ENCODE assay signal across 8 cellular contexts in the genomic region with DNA sequence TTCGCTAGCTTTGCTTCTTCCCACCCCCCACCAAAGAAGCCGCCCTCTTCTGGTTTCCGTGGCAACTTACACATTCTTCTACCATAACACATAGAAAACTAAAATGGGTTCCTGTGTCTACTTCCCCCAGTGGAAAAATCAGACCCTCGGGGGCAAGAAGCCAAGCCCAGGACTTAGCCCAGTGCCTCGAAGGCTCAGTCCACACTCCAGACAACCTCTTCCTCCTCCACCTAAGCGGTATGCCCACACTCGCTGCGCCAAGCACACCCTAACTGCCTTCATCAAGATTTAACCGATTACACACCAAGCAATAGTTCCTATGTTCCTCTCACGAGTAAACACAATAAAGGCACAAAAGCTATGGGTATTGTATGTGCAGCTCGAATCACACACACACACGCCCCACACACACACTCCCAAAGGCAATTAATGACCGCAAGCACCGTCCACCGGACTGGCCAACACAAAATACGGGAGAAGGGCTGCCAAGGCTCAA. TPM values are rescaled to one million over a fixed set of nuclear protein-coding genes. Genes with fewer than 3 reads are reported as not detected.
A peak's percentile ranks its signal among the peaks of the same experiment; 100 is the strongest.
DNase-seq lines count a peak whose midpoint lies in the region; ATAC-seq and TF ChIP-seq lines count a peak whose summit lies in the region.

No MANE protein-coding gene starts in this region.

- peak; percentile 39 for TF ChIP-seq CTCF in GM06990 (IDR thresholded peaks at IDR 0.05; ENCODE audit: insufficient read depth, low read length, poor library complexity, severe bottlenecking)
- TF ChIP-seq CTCF in foreskin keratinocyte (conservative IDR thresholded peaks at IDR 0.05): peak; percentile 23

- H3K23ac ChIP-seq in neuronal stem cell (ENCODE audit: low read depth, low read length, poor library complexity): no peak overlapping the region

- H3K18ac ChIP-seq in neuronal stem cell (ENCODE audit: low read length): no peak overlapping the region

- H3K9ac ChIP-seq in neuronal stem cell (ENCODE audit: low read depth, low read length, poor library complexity): peak overlapping the region; percentile 90

- no CpG with 5 or more reads among the region's 16 CpGs for WGBS in neuronal stem cell (ENCODE audit: extremely low coverage in 2 of 2, insufficient read length in 2 of 2, insufficient replicate concordance in 1 of 2), 2 donors
- WGBS in thymus: under 1% methylated on average over 16 of the region's 16 CpGs

- peak overlapping the region; percentile 53 for H2BK5ac ChIP-seq in neuronal stem cell (ENCODE audit: low read length)

- peak overlapping the region; percentile 86 for H3K14ac ChIP-seq in neuronal stem cell (ENCODE audit: low read length)

- DNase-seq in GM06990 (ENCODE audit: extremely low read depth, insufficient read length) (peak; percentile 31), RPMI7951 (ENCODE audit: low read depth) (peak; percentile 67), foreskin keratinocyte (peak; percentile 19 to 54), neuronal stem cell (ENCODE audit: low spot score) (peak; percentile 24)
- DNase-seq in activated naive CD4-positive, alpha-beta T cell (lab: John Stamatoyannopoulos, UW): peak in 3 of 4 experiments; percentile 7 to 37 (median 27)

- H3K27ac ChIP-seq in foreskin keratinocyte: peak overlapping the region; percentile 56
- peak overlapping the region; percentile 45 for H3K27ac ChIP-seq in neuronal stem cell (replicated peaks; ENCODE audit: low read length)
- H3K27ac ChIP-seq in thymus (ENCODE audit: low read depth): peak overlapping the region; percentile 96

- no peak overlapping the region for H4K8ac ChIP-seq in neuronal stem cell (ENCODE audit: low read depth, low read length)

- H3K36me3 ChIP-seq in GM06990 (ENCODE audit: control insufficient read depth, insufficient read depth, low read length) (peaks cover under 1% of the 10 kb centered on the region), neuronal stem cell (replicated peaks in 1 of 2; ENCODE audit: control insufficient read depth in 2 of 2, insufficient read depth in 2 of 2, low read length in 2 of 2) (peaks cover 0 to 22% of the 10 kb centered on the region in 2 donors), thymus (ENCODE audit: control insufficient read depth, insufficient read depth) (no peaks in the 10 kb centered on the region)

- no peak overlapping the region for H2BK12ac ChIP-seq in neuronal stem cell (ENCODE audit: low read length)

- H3K4me3 ChIP-seq in GM06990 (replicated peaks; ENCODE audit: low read depth, low read length) (peak overlapping the region; percentile 98), neuronal stem cell (ENCODE audit: low read length in 2 of 2) (peak overlapping the region; percentile 88 to 89), thymus (ENCODE audit: low read length) (peak overlapping the region; percentile 85)

- peak; percentile 37 for ATAC-seq in HG02981 (IDR thresholded peaks at IDR 0.05; ENCODE audit: unreplicated experiment)
- ATAC-seq in foreskin keratinocyte: peak; percentile 52
- ATAC-seq in HG03039 (IDR thresholded peaks at IDR 0.05; ENCODE audit: unreplicated experiment): no peak

- H3K4me1 ChIP-seq in foreskin keratinocyte: peaks cover 8% of the 10 kb centered on the region
- peaks cover 5 to 8% of the 10 kb centered on the region in 2 donors for H3K4me1 ChIP-seq in neuronal stem cell (ENCODE audit: control insufficient read depth in 2 of 2, insufficient read depth in 1 of 2, low read depth in 1 of 2, low read length in 2 of 2)
- peaks cover 13% of the 10 kb centered on the region for H3K4me1 ChIP-seq in thymus (ENCODE audit: control insufficient read depth, insufficient read depth, low read length)

- peak overlapping the region; percentile 41 for H2BK120ac ChIP-seq in neuronal stem cell (ENCODE audit: low read depth, low read length)

- H3K79me1 ChIP-seq in neuronal stem cell (ENCODE audit: low read depth, low read length): peaks cover 9% of the 10 kb centered on the region

- H3K9me3 ChIP-seq in neuronal stem cell (replicated peaks in 1 of 2; ENCODE audit: control insufficient read depth in 2 of 2, insufficient read depth in 1 of 2, low read depth in 1 of 2, low read length in 2 of 2): no peaks in the 10 kb centered on the region
- no peaks in the 10 kb centered on the region for H3K9me3 ChIP-seq in thymus (ENCODE audit: control insufficient read depth)

- peak overlapping the region; percentile 80 for H4K91ac ChIP-seq in neuronal stem cell (ENCODE audit: low read depth, low read length, poor library complexity)

- H2AFZ ChIP-seq in neuronal stem cell (ENCODE audit: low read length): peak overlapping the region; percentile 99

- H3K4me2 ChIP-seq in neuronal stem cell (ENCODE audit: insufficient read depth, low read length, poor library complexity, severe bottlenecking): peak overlapping the region; percentile 65

- peak overlapping the region; percentile 78 for H2BK15ac ChIP-seq in neuronal stem cell (ENCODE audit: low read length)

- peak overlapping the region; percentile 2 for H2AK5ac ChIP-seq in neuronal stem cell (ENCODE audit: low read depth, low read length)

- H3K27me3 ChIP-seq in GM06990 (replicated peaks; ENCODE audit: control insufficient read depth, insufficient read depth, low read length) (no peaks in the 10 kb centered on the region), foreskin keratinocyte (no peaks in the 10 kb centered on the region), neuronal stem cell (ENCODE audit: control insufficient read depth in 3 of 3, insufficient read depth in 3 of 3, low read depth in 1 of 3, low read length in 3 of 3) (peaks cover 0 to 11% (median 0%) of the 10 kb centered on the region in 3 experiments), thymus (ENCODE audit: control insufficient read depth, insufficient read depth) (no peaks in the 10 kb centered on the region)

- no peak overlapping the region for H3K4ac ChIP-seq in neuronal stem cell (ENCODE audit: low read length)

RNA-seq across cellular contexts. Expression of a gene that starts 0.5 kb away (rescaled TPM):
- total RNA-seq in RPMI7951 (2014; rRNA removed; shearing (Covaris generic)): 34.9 and 48.9 TPM in 2 replicates
- total RNA-seq in foreskin keratinocyte: 27.6 and 29.3 TPM in 2 replicates
- polyA plus RNA-seq in foreskin keratinocyte (11.0 and 13.8 TPM in 2 replicates), thymus (39.2 TPM)
- 42.6 TPM for polyA plus RNA-seq in neuronal stem cell (2013, experiment 1 of 2)
- polyA plus RNA-seq in neuronal stem cell (2013, experiment 2 of 2): 43.9 TPM

RNA-seq across cellular contexts. Expression of a gene that starts 20.9 kb away (rescaled TPM):
- total RNA-seq in RPMI7951 (2014; rRNA removed; shearing (Covaris generic)): 47.0 and 49.6 TPM in 2 replicates
- 33.5 and 34.1 TPM in 2 replicates for total RNA-seq in foreskin keratinocyte
- polyA plus RNA-seq in foreskin keratinocyte: 20.3 and 23.2 TPM in 2 replicates
- polyA plus RNA-seq in neuronal stem cell (2013, experiment 1 of 2): 26.0 TPM
- 26.8 TPM for polyA plus RNA-seq in neuronal stem cell (2013, experiment 2 of 2)
- 45.0 TPM for polyA plus RNA-seq in thymus

Comparison
In these comparisons a context has a peak if more than half of its experiments do, and no peak if none do; other contexts are left out.
1. H3K27ac ChIP-seq: peak in every context shown above with its lines; median percentile 96 in thymus; 56 in foreskin keratinocyte; 45 in neuronal stem cell.